ENCODE assay signal across 22 cellular contexts in genomic region chr15:83844742-83845141, GRCh38.
DNase-seq lines count a peak whose midpoint lies in the region; ATAC-seq and TF ChIP-seq lines count a peak whose summit lies in the region.
"Had no signal": no experiment of that assay in that cellular context is flagged by ENCODE, and none has a peak within 500 bp of the region (broad histone marks: within the 10 kb centered on the region; RNA-seq: fewer than 3 reads in every experiment).

No MANE protein-coding gene starts in this region.

- no peaks in the 10 kb centered on the region for H3K27me3 Mint-ChIP-seq in activated naive CD8-positive, alpha-beta T cell treated with anti-CD3 and anti-CD28 coated beads, Interleukin-2, amount 50 U/mL, for 24 hours

- no peaks in the 10 kb centered on the region for H3K36me3 ChIP-seq in heart right ventricle
- H3K36me3 ChIP-seq in right lobe of liver, result no peaks in the 10 kb centered on the region
- no peaks in the 10 kb centered on the region for H3K36me3 ChIP-seq in transverse colon
- no peaks in the 10 kb centered on the region for H3K36me3 ChIP-seq in HAP-1 (replicated peaks)
- H3K36me3 ChIP-seq: BLaER1, left lung, pancreas had no signal

- peaks cover 0 to 66% (median 46%) of the 10 kb centered on the region in 9 donors for H3K4me1 ChIP-seq in heart right ventricle
- peaks cover 0 to 20% (median 7%) of the 10 kb centered on the region in 4 donors for H3K4me1 ChIP-seq in right lobe of liver
- peaks cover 0 to 21% (median 2%) of the 10 kb centered on the region in 4 donors for H3K4me1 ChIP-seq in transverse colon
- no peaks in the 10 kb centered on the region for H3K4me1 ChIP-seq in HAP-1
- H3K4me1 ChIP-seq: BLaER1, left lung, pancreas had no signal

- TF ChIP-seq POLR2A in right lobe of liver (IDR thresholded peaks at IDR 0.05) (no peak), transverse colon (IDR thresholded peaks at IDR 0.05) (no peak)

- H3K27ac ChIP-seq in heart right ventricle (peak overlapping the region in 8 of 10 donors; percentile 4 to 77 (median 32)), right lobe of liver (peak overlapping the region; percentile 56 to 73 (median 66)), transverse colon (peak overlapping the region; percentile 34 to 62 (median 56))
- H3K27ac ChIP-seq: BLaER1, HL-60, left lung had no signal

- no peak for TF ChIP-seq CTCF in heart right ventricle (IDR thresholded peaks at IDR 0.05)
- no peak for TF ChIP-seq CTCF in epithelial cell of esophagus (IDR thresholded peaks at IDR 0.05; ENCODE audit: insufficient read depth, low read depth, low read length, missing control alignments)
- TF ChIP-seq CTCF in right lobe of liver (IDR thresholded peaks at IDR 0.05), result no peak
- TF ChIP-seq CTCF in transverse colon (IDR thresholded peaks at IDR 0.05), result no peak

- no peak for TF ChIP-seq EP300 in transverse colon (IDR thresholded peaks at IDR 0.05; ENCODE audit: low read depth)

- H3K4me3 Mint-ChIP-seq in activated naive CD8-positive, alpha-beta T cell treated with anti-CD3 and anti-CD28 coated beads, Interleukin-2, amount 50 U/mL, for 24 hours, result no peak overlapping the region
- H3K4me3 Mint-ChIP-seq: central memory CD8-positive, alpha-beta T cell; H9 had no signal

- WGBS in heart right ventricle, 2 donors, result 92 to 96% methylated on average over 7 of the region's 7 CpGs
- WGBS in right lobe of liver (ENCODE audit: insufficient coverage, low coverage, low lambda C conversion rate, missing lambda C conversion rate), result 89% methylated on average over 5 of the region's 7 CpGs
- 92 to 95% methylated on average over 7 of the region's 7 CpGs for WGBS in transverse colon (ENCODE audit: low coverage in 1 of 2), 2 donors

- no peaks in the 10 kb centered on the region for H3K4me1 Mint-ChIP-seq in activated naive CD8-positive, alpha-beta T cell treated with anti-CD3 and anti-CD28 coated beads, Interleukin-2, amount 50 U/mL, for 24 hours
- H3K4me1 Mint-ChIP-seq: central memory CD8-positive, alpha-beta T cell had no signal

- no peaks in the 10 kb centered on the region for H3K9me3 Mint-ChIP-seq in activated naive CD8-positive, alpha-beta T cell treated with anti-CD3 and anti-CD28 coated beads, Interleukin-2, amount 50 U/mL, for 24 hours
- H3K9me3 Mint-ChIP-seq: H9 had no signal

- H3K36me3 Mint-ChIP-seq in activated naive CD8-positive, alpha-beta T cell treated with anti-CD3 and anti-CD28 coated beads, Interleukin-2, amount 50 U/mL, for 24 hours (ENCODE audit: low read depth), result no peaks in the 10 kb centered on the region

- no peak for DNase-seq in heart right ventricle
- no peak for DNase-seq in Right ventricle myocardium inferior (ENCODE audit: missing footprints)
- peak; percentile 64 for DNase-seq in epithelial cell of esophagus (ENCODE audit: low read depth)
- no peak for DNase-seq in right lobe of liver
- DNase-seq in transverse colon, result no peak
- DNase-seq in activated naive CD8-positive, alpha-beta T cell treated with anti-CD3 and anti-CD28 coated beads, Interleukin-2, amount 50 U/mL, for 24 hours, result no peak
- no peak for DNase-seq in HAP-1 (ENCODE audit: low spot score in 2 of 2)
- DNase-seq: 8988T; activated effector memory CD4-positive, alpha-beta T cell treated with Interleukin-2 at 50 U/mL for 16 hours; amygdala; effector CD8-positive, alpha-beta T cell; GDM1; H9; left lung; NCI-H1092; OCI-M1; pancreas had no signal

- H3K4me3 ChIP-seq in heart right ventricle (no peak overlapping the region), epithelial cell of esophagus (ENCODE audit: low read length) (no peak overlapping the region), right lobe of liver (no peak overlapping the region), transverse colon (no peak overlapping the region), HAP-1 (no peak overlapping the region)
- H3K4me3 ChIP-seq: BLaER1, K562, left lung, pancreas had no signal

- ATAC-seq in heart right ventricle (peak in 1 of 8 donors; percentile 74), Right ventricle myocardium inferior (no peak), right lobe of liver (peak; percentile 33 to 65 (median 53)), HG03520 (IDR thresholded peaks at IDR 0.05; ENCODE audit: unreplicated experiment) (no peak)
- ATAC-seq in activated naive CD8-positive, alpha-beta T cell treated with anti-CD3 and anti-CD28 coated beads, Interleukin-2, amount 50 U/mL, for 24 hours, result no peak
- ATAC-seq: K562 had no signal

- H3K9me3 ChIP-seq in heart right ventricle (no peaks in the 10 kb centered on the region), right lobe of liver (no peaks in the 10 kb centered on the region), transverse colon (no peaks in the 10 kb centered on the region), HAP-1 (no peaks in the 10 kb centered on the region)
- H3K9me3 ChIP-seq: BLaER1, left lung, pancreas had no signal

- no peak overlapping the region for H3K27ac Mint-ChIP-seq in activated naive CD8-positive, alpha-beta T cell treated with anti-CD3 and anti-CD28 coated beads, Interleukin-2, amount 50 U/mL, for 24 hours
- H3K27ac Mint-ChIP-seq: H9 had no signal

- intact Hi-C loops in heart right ventricle (cut with DNase I) (loop anchor here in 3 of 10 donors (10.0 kb wide), 5 partner anchors 50 to 280 kb away; partner anchors contain the start of gene ADAMTSL3 (in 2 of the 3)), Right ventricle myocardium inferior (cut with DNase I) (loop anchor here (5.0 to 10.0 kb wide), 2 partner anchors 97 to 190 kb away; partner anchors contain the start of gene ADAMTSL3), right lobe of liver (cut with DNase I) (no loop called here), transverse colon (cut with DNase I; ENCODE audit: low total_unique reads) (no loop called here)

- H3K27me3 ChIP-seq in heart right ventricle (no peaks in the 10 kb centered on the region), right lobe of liver (no peaks in the 10 kb centered on the region), transverse colon (no peaks in the 10 kb centered on the region), HAP-1 (ENCODE audit: low read depth) (peaks cover 11% of the 10 kb centered on the region; the same call in 1 of the 2 replicates)
- H3K27me3 ChIP-seq: BLaER1, left lung, pancreas had no signal

- in situ Hi-C loops in transverse colon (cut with MboI; ENCODE audit: low pct_ligation_motif_present in 1 of 4, low pct_unique_long_range_greater_than_20kb in 1 of 4, low sequenced_read_pairs in 3 of 4) (no loop called here), HAP-1 (cut with MboI; ENCODE audit: low sequenced_read_pairs) (no loop called here)

Comparison
In these comparisons a context has a peak if more than half of its experiments do, and no peak if none do; other contexts are left out.
1. ATAC-seq: peak in right lobe of liver (4 of 4); none in Right ventricle myocardium inferior (single experiment), activated naive CD8-positive, alpha-beta T cell treated with anti-CD3 and anti-CD28 coated beads, Interleukin-2, amount 50 U/mL, for 24 hours (single experiment) and HG03520 (single experiment).
2. Peak in every context shown above with its lines, with median percentiles within 50 percentile points of each other: H3K27ac ChIP-seq.